In genomic region chr17:57785032-57785431, GRCh38 we compare ENCODE assay signal across 36 cellular contexts. TPM values are rescaled to one million over a fixed set of nuclear protein-coding genes. Genes with fewer than 3 reads are reported as not detected.
A peak's percentile ranks its signal among the peaks of the same experiment; 100 is the strongest.
DNase-seq lines count a peak whose midpoint lies in the region; ATAC-seq and TF ChIP-seq lines count a peak whose summit lies in the region.
"Had no signal": no experiment of that assay in that cellular context is flagged by ENCODE, and none has a peak within 500 bp of the region (broad histone marks: within the 10 kb centered on the region; RNA-seq: fewer than 3 reads in every experiment).

No MANE protein-coding gene starts in this region.

- TF ChIP-seq POLR2A in esophagus muscularis mucosa (IDR thresholded peaks at IDR 0.05; ENCODE audit: low read depth): no peak

- ATAC-seq in Right ventricle myocardium superior (ENCODE audit: poor library complexity): peak; percentile 79
- no peak for ATAC-seq in activated naive CD4-positive, alpha-beta T cell treated with anti-CD3 and anti-CD28 coated beads, Interleukin-2, amount 50 U/mL, for 72 hours
- ATAC-seq: sciatic nerve; stimulated activated effector memory CD8-positive, alpha-beta T cell treated with anti-CD3 and anti-CD28 coated beads, Interleukin-12 subunit alpha, Interleukin-12 subunit beta, amount 100 ng/mL, for 72 hours had no signal

- H3K36me3 Mint-ChIP-seq in activated naive CD4-positive, alpha-beta T cell treated with anti-CD3 and anti-CD28 coated beads, Interleukin-2, amount 50 U/mL, for 72 hours: no peaks in the 10 kb centered on the region
- H3K36me3 Mint-ChIP-seq: activated naive CD8-positive, alpha-beta T cell treated with anti-CD3 and anti-CD28 coated beads, Interleukin-2, amount 10 ng/mL, durations not matched to agents 7 days and 5 days; stimulated activated effector memory CD8-positive, alpha-beta T cell treated with anti-CD3 and anti-CD28 coated beads, Interleukin-12 subunit alpha, Interleukin-12 subunit beta, amount 100 ng/mL, for 72 hours had no signal

- intact Hi-C loops in Right ventricle myocardium superior (cut with DNase I): no loop called here
- intact Hi-C loops in cardiac septum (cut with DNase I): no loop called here
- intact Hi-C loops in left ventricle myocardium inferior (cut with micrococcal nuclease): no loop called here
- intact Hi-C loops in esophagus muscularis mucosa (cut with DNase I): no loop called here

- peak overlapping the region; percentile 69 for H3K27ac ChIP-seq in left ventricle myocardium inferior (replicated peaks)
- H3K27ac ChIP-seq in esophagus muscularis mucosa (replicated peaks in 1 of 4): no peak overlapping the region
- H3K27ac ChIP-seq: ascending aorta, cardiac muscle cell, SJCRH30, tibial nerve had no signal

- H3K27ac Mint-ChIP-seq in activated naive CD4-positive, alpha-beta T cell treated with anti-CD3 and anti-CD28 coated beads, Interleukin-2, amount 50 U/mL, for 72 hours: no peak overlapping the region
- H3K27ac Mint-ChIP-seq: activated CD4-positive, alpha-beta T cell treated with anti-CD3 and anti-CD28 coated beads, Interleukin-2, amount 10 ng/mL, durations not matched to agents 7 days and 5 days; activated naive CD8-positive, alpha-beta T cell treated with anti-CD3 and anti-CD28 coated beads, Interleukin-2, amount 10 ng/mL, durations not matched to agents 7 days and 5 days; HFFc6; stimulated activated effector memory CD8-positive, alpha-beta T cell treated with anti-CD3 and anti-CD28 coated beads, Interleukin-12 subunit alpha, Interleukin-12 subunit beta, amount 100 ng/mL, for 72 hours had no signal

- 73% methylated on average over 7 of the region's 7 CpGs for WGBS in esophagus muscularis mucosa

- H3K27me3 ChIP-seq in left ventricle myocardium inferior (ENCODE audit: low read depth) (peaks cover 10% of the 10 kb centered on the region), esophagus muscularis mucosa (peaks cover 0 to 13% (median 0%) of the 10 kb centered on the region in 4 donors)
- H3K27me3 ChIP-seq: ascending aorta, SJCRH30 had no signal

- no peaks in the 10 kb centered on the region for H3K36me3 ChIP-seq in left ventricle myocardium inferior
- no peaks in the 10 kb centered on the region for H3K36me3 ChIP-seq in esophagus muscularis mucosa
- H3K36me3 ChIP-seq: ascending aorta, cardiac muscle cell, SJCRH30, tibial nerve had no signal

- H3K4me1 ChIP-seq in left ventricle myocardium inferior (peaks cover 35% of the 10 kb centered on the region), esophagus muscularis mucosa (peaks cover 13 to 22% (median 20%) of the 10 kb centered on the region in 4 donors)

- DNase-seq in Right ventricle myocardium superior: peak; percentile 74
- no peak for DNase-seq in cardiac septum (ENCODE audit: low spot score)
- DNase-seq in left ventricle myocardium inferior: peak; percentile 64
- DNase-seq in myocyte (ENCODE audit: low read depth): peak; percentile 69
- DNase-seq in activated naive CD4-positive, alpha-beta T cell treated with anti-CD3 and anti-CD28 coated beads, Interleukin-2, amount 50 U/mL, for 72 hours (ENCODE audit: low spot score in 2 of 2): no peak
- no peak for DNase-seq in esophagus muscularis mucosa (ENCODE audit: extremely low spot score)
- DNase-seq in GM19238 (ENCODE audit: insufficient read length, low spot score): no peak
- DNase-seq in SKM-1 treated with dmso at 0.1 percent for 144 hours (lab: John Stamatoyannopoulos, UW; ENCODE audit: unreplicated experiment): no peak
- DNase-seq: 8988T; activated CD4-positive, alpha-beta T cell treated with anti-CD3 and anti-CD28 coated beads, Interleukin-2, amount 10 ng/mL, durations not matched to agents 7 days and 5 days; activated gamma-delta T cell; activated naive CD8-positive, alpha-beta T cell treated with anti-CD3 and anti-CD28 coated beads, Interleukin-2, amount 10 ng/mL, durations not matched to agents 7 days and 5 days; Calu3; cortex of kidney; DMS79; effector memory CD4-positive, alpha-beta T cell; GDM1; HFFc6; mammary epithelial cell; NCI-H1048; NCI-H2107; NCI-H774; posterior cingulate gyrus; SJCRH30; stimulated activated CD4-positive, alpha-beta T cell treated with anti-CD3 and anti-CD28 coated beads, Interleukin-4, amount 100 ng/mL, for 4 hours; T1000 had no signal

- H3K9me3 Mint-ChIP-seq in activated naive CD4-positive, alpha-beta T cell treated with anti-CD3 and anti-CD28 coated beads, Interleukin-2, amount 50 U/mL, for 72 hours: no peaks in the 10 kb centered on the region
- H3K9me3 Mint-ChIP-seq: activated CD4-positive, alpha-beta T cell treated with anti-CD3 and anti-CD28 coated beads, Interleukin-2, amount 10 ng/mL, durations not matched to agents 7 days and 5 days; activated naive CD8-positive, alpha-beta T cell treated with anti-CD3 and anti-CD28 coated beads, Interleukin-2, amount 10 ng/mL, durations not matched to agents 7 days and 5 days; HFFc6; neural crest cell; stimulated activated effector memory CD8-positive, alpha-beta T cell treated with anti-CD3 and anti-CD28 coated beads, Interleukin-12 subunit alpha, Interleukin-12 subunit beta, amount 100 ng/mL, for 72 hours had no signal

- no peak for TF ChIP-seq CTCF in left ventricle myocardium inferior (IDR thresholded peaks at IDR 0.05; ENCODE audit: borderline replicate concordance)
- TF ChIP-seq CTCF in esophagus muscularis mucosa (IDR thresholded peaks at IDR 0.05): no peak

- TF ChIP-seq EP300 in esophagus muscularis mucosa (IDR thresholded peaks at IDR 0.05): no peak

- H3K4me3 ChIP-seq in left ventricle myocardium inferior (no peak overlapping the region), esophagus muscularis mucosa (no peak overlapping the region)
- H3K4me3 ChIP-seq: ascending aorta, cardiac muscle cell, SJCRH30, tibial nerve had no signal

- no peaks in the 10 kb centered on the region for H3K9me3 ChIP-seq in left ventricle myocardium inferior (replicated peaks)
- no peaks in the 10 kb centered on the region for H3K9me3 ChIP-seq in esophagus muscularis mucosa
- H3K9me3 ChIP-seq: ascending aorta, SJCRH30, tibial nerve had no signal

RNA-seq across cellular contexts. Expression of gene CCDC182, which starts 39.9 kb away (rescaled TPM):
- total RNA-seq in Right ventricle myocardium superior: not detected
- not detected for total RNA-seq in cardiac septum
- not detected for total RNA-seq in left ventricle myocardium inferior
- total RNA-seq in myocyte: not detected in 2 replicates
- not detected for polyA plus RNA-seq in myocyte (2012)
- not detected for total RNA-seq in activated naive CD4-positive, alpha-beta T cell treated with anti-CD3 and anti-CD28 coated beads, Interleukin-2, amount 50 U/mL, for 72 hours
- total RNA-seq in esophagus muscularis mucosa: not detected
- total RNA-seq: activated CD4-positive, alpha-beta T cell treated with anti-CD3 and anti-CD28 coated beads, Interleukin-2, amount 10 ng/mL, durations not matched to agents 7 days and 5 days; activated CD8-positive, alpha-beta memory T cell treated with anti-CD3 and anti-CD28 coated beads for 36 hours; activated naive CD8-positive, alpha-beta T cell treated with anti-CD3 and anti-CD28 coated beads, Interleukin-2, amount 10 ng/mL, durations not matched to agents 7 days and 5 days; ascending aorta; Calu3; cardiac muscle cell; epithelial cell of proximal tubule; HFFc6; HT-29; kidney epithelial cell; mammary epithelial cell; neural crest cell; sciatic nerve; SJCRH30; tibial nerve had no signal
- polyA plus RNA-seq: cardiac muscle cell, mammary epithelial cell had no signal

Comparison
In these comparisons a context has a peak if more than half of its experiments do, and no peak if none do; other contexts are left out.
1. DNase-seq: peak in Right ventricle myocardium superior (single experiment), left ventricle myocardium inferior (single experiment) and myocyte (single experiment); none in cardiac septum (single experiment), activated naive CD4-positive, alpha-beta T cell treated with anti-CD3 and anti-CD28 coated beads, Interleukin-2, amount 50 U/mL, for 72 hours (0 of 2), esophagus muscularis mucosa (single experiment), GM19238 (single experiment) and SKM-1 treated with dmso at 0.1 percent for 144 hours (single experiment).